ENCODE assay signal across 21 cellular contexts in genomic region chr5:42403236-42403635, GRCh38. TPM values are rescaled to one million over a fixed set of nuclear protein-coding genes. Genes with fewer than 3 reads are reported as not detected.
DNase-seq lines count a peak whose midpoint lies in the region; ATAC-seq, FAIRE-seq and TF ChIP-seq lines count a peak whose summit lies in the region.
"Had no signal": no experiment of that assay in that cellular context is flagged by ENCODE, and none has a peak within 500 bp of the region (broad histone marks: within the 10 kb centered on the region; RNA-seq: fewer than 3 reads in every experiment).

No MANE protein-coding gene starts in this region.

- H2BK12ac ChIP-seq in H9 (ENCODE audit: insufficient read length, low read depth, low read length) (no peak overlapping the region), H1 (ENCODE audit: low read depth, low read length) (no peak overlapping the region)

- H3K27ac ChIP-seq in H9 (ENCODE audit: insufficient read length, low read depth, low read length) (no peak overlapping the region), H1 (ENCODE audit: low read depth, low read length) (no peak overlapping the region), right lobe of liver (no peak overlapping the region), colonic mucosa (no peak overlapping the region)
- H3K27ac ChIP-seq: GM23248 had no signal

- H3K36me3 Mint-ChIP-seq in H9 (ENCODE audit: insufficient read depth in 1 of 3, low read depth in 3 of 3): no peaks in the 10 kb centered on the region; a peak in 1 of 7 replicates
- H3K36me3 Mint-ChIP-seq: CD4-positive, alpha-beta memory T cell had no signal

- H2BK20ac ChIP-seq in H9 (ENCODE audit: low read depth, low read length, poor library complexity, severe bottlenecking) (no peak overlapping the region), H1 (ENCODE audit: low read length) (no peak overlapping the region)

- no peaks in the 10 kb centered on the region; a peak in 1 of 5 replicates for H3K9me3 Mint-ChIP-seq in H9
- H3K9me3 Mint-ChIP-seq: CD4-positive, alpha-beta memory T cell had no signal

- FAIRE-seq in H1 (lab: Jason Lieb, UNC): no peak
- FAIRE-seq: GM12891, GM18507, H54 had no signal

- H3K79me1 ChIP-seq in H9 (ENCODE audit: insufficient read depth, low read depth, low read length, poor library complexity, severe bottlenecking): no peaks in the 10 kb centered on the region
- no peaks in the 10 kb centered on the region for H3K79me1 ChIP-seq in H1 (ENCODE audit: low read depth, low read length)

- H4K20me1 ChIP-seq in H9 (ENCODE audit: control insufficient read depth, insufficient read depth, insufficient read length) (no peaks in the 10 kb centered on the region), H1 (replicated peaks in 1 of 2; ENCODE audit: control insufficient read depth in 1 of 2, insufficient read depth in 2 of 2, low read length in 2 of 2) (no peaks in the 10 kb centered on the region)

- H3K23me2 ChIP-seq in H9 (ENCODE audit: insufficient read length, low read depth, low read length, poor library complexity, severe bottlenecking) (no peaks in the 10 kb centered on the region), H1 (ENCODE audit: low read depth, low read length) (no peaks in the 10 kb centered on the region)

- POLR2A ChIA-PET in H1 (lab: Charles Lee; ENCODE audit: partially characterized antibody): no interaction called here

- CTCF ChIA-PET in H1 (lab: Charles Lee; ENCODE audit: partially characterized antibody): interaction anchor here (0.6 to 1.5 kb wide), 7 partner anchors 15 to 487 kb away, joined by 3 to 5 read pairs (median 3); partner anchors contain the start of gene GHR

- TF ChIP-seq EP300 in H1 (IDR thresholded peaks at IDR 0.05; ENCODE audit: borderline replicate concordance in 1 of 2, low read depth in 2 of 2, low read length in 2 of 2): no peak

- H2AFZ ChIP-seq in H9 (ENCODE audit: low read length): no peak overlapping the region
- no peak overlapping the region for H2AFZ ChIP-seq in H1 (ENCODE audit: low read length)
- H2AFZ ChIP-seq: GM23248 had no signal

- H3K27ac Mint-ChIP-seq in H9: no peak overlapping the region
- H3K27ac Mint-ChIP-seq: CD4-positive, alpha-beta memory T cell had no signal

- H3K18ac ChIP-seq in H9 (ENCODE audit: insufficient read length, low read depth, low read length) (no peak overlapping the region), H1 (ENCODE audit: extremely low read depth, low read length) (no peak overlapping the region)

- H3K4me2 ChIP-seq in H9 (ENCODE audit: insufficient read depth, insufficient read length, low read length) (no peak overlapping the region), H1 (ENCODE audit: insufficient read depth in 1 of 2, low read depth in 2 of 2, low read length in 2 of 2) (no peak overlapping the region)

- no peak overlapping the region for H4K8ac ChIP-seq in H9 (replicated peaks; ENCODE audit: insufficient read length, low read depth, low read length)
- no peak overlapping the region for H4K8ac ChIP-seq in H1 (ENCODE audit: extremely low read depth, insufficient read depth, low read length)

- no peaks in the 10 kb centered on the region for H3K9me3 ChIP-seq in H9 (ENCODE audit: control insufficient read depth, low read depth, low read length)
- no peaks in the 10 kb centered on the region; a peak in 1 of 4 replicates for H3K9me3 ChIP-seq in H1 (ENCODE audit: insufficient read depth in 2 of 2, low read depth in 1 of 2, low read length in 1 of 2)
- H3K9me3 ChIP-seq in right lobe of liver: peaks cover 0 to under 1% (median 0%) of the 10 kb centered on the region in 4 donors
- H3K9me3 ChIP-seq in colonic mucosa: no peaks in the 10 kb centered on the region

- H3K4me3 Mint-ChIP-seq in H9: no peak overlapping the region
- H3K4me3 Mint-ChIP-seq: CD4-positive, alpha-beta memory T cell had no signal

- H3T11ph ChIP-seq in H9 (ENCODE audit: low read length): no peak overlapping the region

- no peak for ATAC-seq in right lobe of liver
- ATAC-seq: HCT116 had no signal

- no peak overlapping the region for H2BK120ac ChIP-seq in H9 (ENCODE audit: low read depth, low read length, poor library complexity, severe bottlenecking)
- no peak overlapping the region for H2BK120ac ChIP-seq in H1 (replicated peaks; ENCODE audit: low read depth, low read length)

- H2AK5ac ChIP-seq in H9 (ENCODE audit: insufficient read length, low read length) (no peak overlapping the region), H1 (ENCODE audit: low read depth, low read length) (no peak overlapping the region)

- no peak overlapping the region for H3K9ac ChIP-seq in H9 (ENCODE audit: extremely low read depth, insufficient read length, low read length)
- no peak overlapping the region for H3K9ac ChIP-seq in H1 (replicated peaks in 1 of 4; ENCODE audit: extremely low read depth in 1 of 4, low read depth in 3 of 4, low read length in 3 of 4)
- no peak overlapping the region for H3K9ac ChIP-seq in colonic mucosa (ENCODE audit: low read depth in 2 of 2, low read length in 2 of 2)
- H3K9ac ChIP-seq: GM23248 had no signal

- H3K27me3 Mint-ChIP-seq in H9 (ENCODE audit: low read depth): peaks cover 1% of the 10 kb centered on the region; the same call in 1 of the 2 replicates

- no CpG with 5 or more reads among the region's 2 CpGs for WGBS in H9 (ENCODE audit: extremely low coverage, insufficient read length, low lambda C conversion rate)
- WGBS in H1 (ENCODE audit: extremely low coverage in 1 of 2, insufficient coverage in 1 of 2, insufficient read length in 1 of 2, insufficient replicate concordance in 2 of 2, low coverage in 1 of 2, low lambda C conversion rate in 2 of 2, missing lambda C conversion rate in 1 of 2), 2 experiments: 74% methylated on average over 2 of the region's 2 CpGs; no CpG with 5 or more reads in 1 of the 2 experiments
- WGBS in right lobe of liver (ENCODE audit: insufficient coverage, low coverage, low lambda C conversion rate, missing lambda C conversion rate): 72% methylated on average over 2 of the region's 2 CpGs

- no peak overlapping the region for H2BK5ac ChIP-seq in H9 (ENCODE audit: insufficient read length, low read length)
- H2BK5ac ChIP-seq in H1 (ENCODE audit: low read depth, low read length): no peak overlapping the region

- H3K23ac ChIP-seq in H9 (ENCODE audit: insufficient read length, low read depth, low read length) (no peak overlapping the region), H1 (ENCODE audit: insufficient read length) (no peak overlapping the region)

- H2BK15ac ChIP-seq in H9 (ENCODE audit: low read depth, low read length) (no peak overlapping the region), H1 (ENCODE audit: low read length) (no peak overlapping the region)

- TF ChIP-seq POLR2A in H1 (IDR thresholded peaks at IDR 0.05; ENCODE audit: control extremely low read depth in 1 of 2, low read depth in 2 of 2, low read length in 2 of 2) (no peak), right lobe of liver (IDR thresholded peaks at IDR 0.05) (no peak)

- TF ChIP-seq RAD21 in H1 (IDR thresholded peaks at IDR 0.05 in 1 of 2, conservative IDR thresholded peaks at IDR 0.05 in 1 of 2; ENCODE audit: low read depth in 2 of 2, low read length in 2 of 2): peak; percentile 14 to 24; a peak in 3 of 4 replicates

- H4K5ac ChIP-seq in H9 (ENCODE audit: insufficient read length, low read depth, low read length) (no peak overlapping the region), H1 (ENCODE audit: insufficient read length, low read depth, low read length) (no peak overlapping the region)

- H3K27me3 ChIP-seq in H9 (ENCODE audit: insufficient read depth, low read length) (no peaks in the 10 kb centered on the region), H1 (replicated peaks in 1 of 4; ENCODE audit: control insufficient read depth in 3 of 4, extremely low read depth in 1 of 4, insufficient read depth in 3 of 4, low read length in 3 of 4) (no peaks in the 10 kb centered on the region), right lobe of liver (no peaks in the 10 kb centered on the region), colonic mucosa (no peaks in the 10 kb centered on the region)

- no peak overlapping the region for H3K4ac ChIP-seq in H9 (ENCODE audit: low read depth, low read length)
- no peak overlapping the region for H3K4ac ChIP-seq in H1 (replicated peaks; ENCODE audit: insufficient read length, low read depth, low read length)

- no peak overlapping the region for H3K4me3 ChIP-seq in H1 (ENCODE audit: extremely low read depth in 1 of 4, insufficient read depth in 2 of 4, low read depth in 3 of 4, low read length in 4 of 4)
- H3K4me3 ChIP-seq in right lobe of liver: no peak overlapping the region
- H3K4me3 ChIP-seq in colonic mucosa: no peak overlapping the region
- H3K4me3 ChIP-seq: GM23248 had no signal

- TF ChIP-seq CTCF in H9 (conservative IDR thresholded peaks at IDR 0.05) (peak; percentile 21; the same call in 1 of the 3 replicates), H1 (IDR thresholded peaks at IDR 0.05; ENCODE audit: control extremely low read depth in 1 of 3, insufficient read depth in 1 of 3, low read depth in 1 of 3, low read length in 3 of 3) (no peak), right lobe of liver (IDR thresholded peaks at IDR 0.05) (no peak), colonic mucosa (IDR thresholded peaks at IDR 0.05) (no peak)

- DNase-seq in H9 (no peak), H1 (ENCODE audit: low read depth in 1 of 2, low spot score in 2 of 2) (no peak), iPS-NIHi7 (ENCODE audit: extremely low spot score) (peak; percentile 16), NCI-H146 treated with DMSO at 0.1 percent for 48 hours (lab: John Stamatoyannopoulos, UW; ENCODE audit: unreplicated experiment) (no peak), right lobe of liver (no peak), colonic mucosa (no peak)
- DNase-seq: C1 segment of cervical spinal cord; Calu3; CD4-positive, alpha-beta memory T cell; COR-L47; DMS53; DMS79 treated with DMSO at 0.1 percent for 48 hours; GF-D8; GM23248 had no signal

- H3K4me1 Mint-ChIP-seq in H9: no peaks in the 10 kb centered on the region
- H3K4me1 Mint-ChIP-seq: CD4-positive, alpha-beta memory T cell had no signal

- intact Hi-C loops in right lobe of liver (cut with DNase I): no loop called here
- intact Hi-C loops in colonic mucosa (cut with DNase I): no loop called here

- no peak overlapping the region for H4K91ac ChIP-seq in H9 (ENCODE audit: insufficient read length, low read depth, low read length)
- no peak overlapping the region for H4K91ac ChIP-seq in H1 (replicated peaks; ENCODE audit: insufficient read length, low read length)

- H3K14ac ChIP-seq in H9 (ENCODE audit: insufficient read depth, low read length) (no peak overlapping the region), H1 (ENCODE audit: insufficient read length) (no peak overlapping the region)

- no peak overlapping the region for H3K56ac ChIP-seq in H9 (ENCODE audit: insufficient read length, low read depth, low read length)
- no peak overlapping the region for H3K56ac ChIP-seq in H1 (replicated peaks; ENCODE audit: insufficient read length, low read depth, low read length)

- no peaks in the 10 kb centered on the region for H3K36me3 ChIP-seq in H1 (ENCODE audit: control insufficient read depth in 2 of 4, insufficient read depth in 4 of 4, low read length in 3 of 4)
- no peaks in the 10 kb centered on the region for H3K36me3 ChIP-seq in right lobe of liver
- no peaks in the 10 kb centered on the region for H3K36me3 ChIP-seq in colonic mucosa

- no peaks in the 10 kb centered on the region for H3K4me1 ChIP-seq in H9 (ENCODE audit: insufficient read depth, low read length)
- no peaks in the 10 kb centered on the region for H3K4me1 ChIP-seq in H1 (replicated peaks in 1 of 4; ENCODE audit: control insufficient read depth in 3 of 4, insufficient read depth in 4 of 4, low read length in 3 of 4)
- H3K4me1 ChIP-seq in right lobe of liver: no peaks in the 10 kb centered on the region
- H3K4me1 ChIP-seq in colonic mucosa: no peaks in the 10 kb centered on the region

- H3K79me2 ChIP-seq in H9 (ENCODE audit: insufficient read depth, low read length) (no peaks in the 10 kb centered on the region), H1 (ENCODE audit: control insufficient read depth in 1 of 2, insufficient read depth in 2 of 2, low read length in 2 of 2) (no peaks in the 10 kb centered on the region)

RNA-seq across cellular contexts. Expression of gene GHR, which starts 20.0 kb away (rescaled TPM):
- total RNA-seq in H9 (2021) (0.20 and 0.24 TPM in 2 replicates), right lobe of liver (10 to 100 TPM; 25.9 to 90.7 (median 71.9) TPM), colonic mucosa (1 to 10 TPM; 2.4 to 6.8 TPM)
- 0.19 and 0.27 TPM in 2 replicates for total RNA-seq in H1 (2021; fragmentation: NEBNext Ultra II Directional; extraction: Animal tissue kit (Norgen Biotek cat#: 25700))
- 0.09 and 0.15 TPM in 2 replicates for polyA plus RNA-seq in H1 (2011; rRNA removed)
- polyA plus RNA-seq in H1 (2011; cell fraction: cytosol; rRNA removed): 0.17 TPM
- polyA plus RNA-seq in H1 (2011; cell fraction: nucleus; rRNA removed): not detected
- 0.17 to 0.48 TPM (median 0.22 TPM) in 4 replicates for polyA plus RNA-seq in H1 (2012, experiment 1 of 2)
- 0.04 TPM for polyA plus RNA-seq in H1 (2012, experiment 2 of 2)
- 0.24 TPM for polyA plus RNA-seq in H1 (2013, experiment 1 of 2)
- polyA plus RNA-seq in H1 (2013, experiment 2 of 2): 0.33 TPM
- polyA minus RNA-seq in H1 (2011; rRNA and poly(A)+ RNA removed): 0.41 and 1.1 TPM in 2 replicates
- polyA minus RNA-seq in H1 (2011; cell fraction: cytosol; rRNA and poly(A)+ RNA removed): not detected
- 0.90 TPM for polyA minus RNA-seq in H1 (2011; cell fraction: nucleus; rRNA and poly(A)+ RNA removed)
- total RNA-seq: A673; CD4-positive, alpha-beta memory T cell; Daoy; G401 had no signal
- polyA plus RNA-seq: CD4-positive, alpha-beta memory T cell had no signal
